20 cellular contexts compared by ENCODE assay signal in genomic region chr7:1748076-1748750, GRCh38.
A peak's percentile ranks its signal among the peaks of the same experiment; 100 is the strongest.
DNase-seq lines count a peak whose midpoint lies in the region; ATAC-seq, FAIRE-seq and TF ChIP-seq lines count a peak whose summit lies in the region.
"Had no signal": no experiment of that assay in that cellular context is flagged by ENCODE, and none has a peak within 500 bp of the region (broad histone marks: within the 10 kb centered on the region; RNA-seq: fewer than 3 reads in every experiment).

No MANE protein-coding gene starts in this region.

- BruUV-seq in Panc1 (replicated peaks; lab: Mats Ljungman, UMichigan): no TSS peak

- peak; percentile 42 for FAIRE-seq in urothelium cell line (lab: Jason Lieb, UNC)
- FAIRE-seq: pancreas had no signal

- H3K4me1 ChIP-seq in right atrium auricular region (peaks cover 0 to 21% of the 10 kb centered on the region in 2 donors), Panc1 (ENCODE audit: control insufficient read depth, insufficient read depth, low read length) (peaks cover 21% of the 10 kb centered on the region)
- H3K4me1 ChIP-seq: pancreas had no signal

- POLR2A ChIA-PET in Panc1 (lab: Charles Lee): no interaction called here

- TF ChIP-seq CTCF in right atrium auricular region (IDR thresholded peaks at IDR 0.05) (no peak), Panc1 (IDR thresholded peaks at IDR 0.05) (no peak)

- peaks cover 8% of the 10 kb centered on the region for H3K36me3 ChIP-seq in right atrium auricular region
- no peaks in the 10 kb centered on the region for H3K36me3 ChIP-seq in Panc1 (ENCODE audit: control insufficient read depth, insufficient read depth, low read length)
- H3K36me3 ChIP-seq: gastrocnemius medialis, left lung, pancreas, vagina had no signal

- CTCF ChIA-PET in Panc1 (lab: Charles Lee): no interaction called here

- in situ Hi-C loops in Panc1 (cut with HindIII; ENCODE audit: low pct_unique_long_range_greater_than_20kb, low sequenced_read_pairs): no loop called here

- ATAC-seq in Right ventricle myocardium inferior (no peak), Panc1 (peak; percentile 32; the same call in 1 of the 2 replicates), left lobe of liver (peak; percentile 6), GM21381 (IDR thresholded peaks at IDR 0.05; ENCODE audit: unreplicated experiment) (no peak)
- ATAC-seq: gastrocnemius medialis, left lung, pancreas had no signal

- H3K4me3 ChIP-seq in right atrium auricular region: no peak overlapping the region
- H3K4me3 ChIP-seq in Panc1 (ENCODE audit: low read depth in 2 of 2, low read length in 2 of 2): no peak overlapping the region
- H3K4me3 ChIP-seq: coronary artery, gastrocnemius medialis, left lung, pancreas, vagina had no signal

- no peaks in the 10 kb centered on the region for H3K27me3 ChIP-seq in right atrium auricular region
- no peaks in the 10 kb centered on the region for H3K27me3 ChIP-seq in Panc1 (ENCODE audit: control insufficient read depth, insufficient read depth, low read length)
- H3K27me3 ChIP-seq: pancreas, vagina had no signal

- intact Hi-C loops in Right ventricle myocardium inferior (cut with DNase I) (no loop called here), Panc1 (cut with micrococcal nuclease; ENCODE audit: unreplicated experiment) (no loop called here)

- H3K9me3 ChIP-seq in right atrium auricular region (no peaks in the 10 kb centered on the region), Panc1 (ENCODE audit: control insufficient read depth, insufficient read depth, low read depth, low read length) (no peaks in the 10 kb centered on the region)
- H3K9me3 ChIP-seq: gastrocnemius medialis, left lung, pancreas, vagina had no signal

- peak overlapping the region; percentile 70 to 80 for H3K27ac ChIP-seq in right atrium auricular region
- no peak overlapping the region for H3K27ac ChIP-seq in Panc1 (ENCODE audit: low read length)
- H3K27ac ChIP-seq: coronary artery, gastrocnemius medialis, left lung, pancreas, vagina had no signal

- DNase-seq in right atrium auricular region (ENCODE audit: low spot score): no peak
- DNase-seq in Right ventricle myocardium inferior (ENCODE audit: missing footprints): no peak
- DNase-seq in Panc1 (ENCODE audit: low read depth, low spot score): no peak
- no peak for DNase-seq in left lobe of liver (ENCODE audit: low spot score)
- no peak for DNase-seq in urothelium cell line (ENCODE audit: low spot score)
- DNase-seq in epidermal melanocyte (ENCODE audit: insufficient read length, low spot score): no peak
- DNase-seq in COLO668 (lab: John Stamatoyannopoulos, UW; ENCODE audit: unreplicated experiment): no peak
- DNase-seq: activated CD4-positive, alpha-beta T cell treated with anti-CD3 and anti-CD28 coated beads, Interleukin-2, amount 50 U/mL, for 1 hour; activated naive CD4-positive, alpha-beta T cell treated with anti-CD3 and anti-CD28 coated beads, Interleukin-2, amount 10 ng/mL, durations not matched to agents 7 days and 5 days; activated T-cell treated with anti-CD3 and anti-CD28 coated beads for 4 hours; gastrocnemius medialis; Kasumi-1; NCI-H1436 treated with DMSO at 0.1 percent for 48 hours; NK-92 treated with Interleukin-12 subunit alpha and Interleukin-12 subunit beta, amount 100 ng/mL, for 24 hours; stimulated activated CD4-positive, alpha-beta T cell treated with anti-CD3 and anti-CD28 coated beads, Interleukin-2, amount 100 ng/mL, for 48 hours had no signal

Comparison
In these comparisons a context has a peak if more than half of its experiments do, and no peak if none do; other contexts are left out.
1. ATAC-seq: peak in Panc1 (single experiment) and left lobe of liver (single experiment); none in Right ventricle myocardium inferior (single experiment) and GM21381 (single experiment).